Comparison of ENCODE assay signal across 1 cellular context in genomic region chr15:44569316-44569715, GRCh38.
TF ChIP-seq lines count a peak whose summit lies in the region.

No MANE protein-coding gene starts in this region.

TF ChIP-seq in HCT116, 20 proteins besides CTCF, POLR2A, EP300 and RAD21:
- TF ChIP-seq CBX3 (IDR thresholded peaks at IDR 0.05; ENCODE audit: low read depth) (no peak), SIN3A (IDR thresholded peaks at IDR 0.05; ENCODE audit: low read depth) (no peak), YY1 (IDR thresholded peaks at IDR 0.05; ENCODE audit: extremely low read depth, insufficient replicate concordance, low read depth, low read length) (no peak), ELF1 (IDR thresholded peaks at IDR 0.05; ENCODE audit: borderline replicate concordance, low read depth) (no peak), EZH2 (IDR thresholded peaks at IDR 0.05) (no peak), ZBTB33 (IDR thresholded peaks at IDR 0.05; ENCODE audit: extremely low read depth, insufficient replicate concordance, low read length) (no peak), JUND (IDR thresholded peaks at IDR 0.05) (no peak)
